Comparison of ENCODE assay signal across 16 cellular contexts in genomic region chr20:53840462-53841000, GRCh38.
DNase-seq lines count a peak whose midpoint lies in the region; ATAC-seq and TF ChIP-seq lines count a peak whose summit lies in the region.
"Had no signal": no experiment of that assay in that cellular context is flagged by ENCODE, and none has a peak within 500 bp of the region (broad histone marks: within the 10 kb centered on the region; RNA-seq: fewer than 3 reads in every experiment).

No MANE protein-coding gene starts in this region.

- TF ChIP-seq CTCF in activated B cell treated with CpG ODN at 0.5 μM for 24 hours (IDR thresholded peaks at IDR 0.05) (no peak), sigmoid colon (IDR thresholded peaks at IDR 0.05) (no peak)

- peak overlapping the region; percentile 27 for H3K27ac ChIP-seq in naive thymus-derived CD4-positive, alpha-beta T cell (ENCODE audit: low read depth, low read length)
- H3K27ac ChIP-seq in sigmoid colon = no peak overlapping the region
- H3K27ac ChIP-seq: cardiac muscle cell, foreskin keratinocyte, tibial artery had no signal

- no peaks in the 10 kb centered on the region for H3K27me3 ChIP-seq in naive thymus-derived CD4-positive, alpha-beta T cell (ENCODE audit: control insufficient read depth in 2 of 2, insufficient read depth in 2 of 2, low read length in 2 of 2)
- no peaks in the 10 kb centered on the region for H3K27me3 ChIP-seq in sigmoid colon
- H3K27me3 ChIP-seq: cardiac muscle cell, foreskin keratinocyte, tibial artery had no signal

- TF ChIP-seq EP300 in sigmoid colon (IDR thresholded peaks at IDR 0.05) = no peak

- H3K4me1 ChIP-seq in naive thymus-derived CD4-positive, alpha-beta T cell (ENCODE audit: control insufficient read depth in 2 of 2, insufficient read depth in 2 of 2, low read length in 2 of 2) = peaks cover 64 to 67% of the 10 kb centered on the region in 2 donors
- H3K4me1 ChIP-seq in sigmoid colon = no peaks in the 10 kb centered on the region
- H3K4me1 ChIP-seq: tibial artery had no signal

- no peaks in the 10 kb centered on the region for H3K9me3 Mint-ChIP-seq in activated CD4-positive, alpha-beta T cell treated with anti-CD3 and anti-CD28 coated beads for 36 hours (ENCODE audit: low read depth)
- H3K9me3 Mint-ChIP-seq in activated B cell treated with CpG ODN at 0.5 μM for 24 hours = no peaks in the 10 kb centered on the region
- peaks cover 0 to 9% (median 2%) of the 10 kb centered on the region in 11 donors for H3K9me3 Mint-ChIP-seq in naive thymus-derived CD4-positive, alpha-beta T cell

- POLR2A ChIA-PET in activated CD4-positive, alpha-beta T cell treated with anti-CD3 and anti-CD28 coated beads for 36 hours (lab: Charles Lee) = interaction anchor here (0.6 to 1.5 kb wide), 3 partner anchors 9 to 133 kb away, joined by 3 read pairs; no protein-coding TSS in a partner anchor
- POLR2A ChIA-PET in activated B cell treated with CpG ODN at 0.5 μM for 24 hours (lab: Charles Lee) = interaction anchor here (0.8 to 1.9 kb wide), 3 partner anchors 26 to 257 kb away, joined by 4 to 12 read pairs (median 7); no protein-coding TSS in a partner anchor
- POLR2A ChIA-PET in naive thymus-derived CD4-positive, alpha-beta T cell (lab: Charles Lee) = interaction anchor here (0.7 to 1.6 kb wide), 14 partner anchors 9 to 261 kb away, joined by 3 to 12 read pairs (median 4); no protein-coding TSS in a partner anchor

- ATAC-seq in activated CD4-positive, alpha-beta T cell treated with anti-CD3 and anti-CD28 coated beads for 36 hours = peak; percentile 17
- ATAC-seq in activated B cell treated with CpG ODN at 0.5 μM for 24 hours (ENCODE audit: low read depth) = no peak
- ATAC-seq in naive thymus-derived CD4-positive, alpha-beta T cell = no peak

- H3K36me3 Mint-ChIP-seq in activated CD4-positive, alpha-beta T cell treated with anti-CD3 and anti-CD28 coated beads for 36 hours (ENCODE audit: low read depth) = peaks cover 2% of the 10 kb centered on the region
- no peaks in the 10 kb centered on the region for H3K36me3 Mint-ChIP-seq in activated B cell treated with CpG ODN at 0.5 μM for 24 hours (ENCODE audit: low read depth)
- peaks cover 0 to 9% (median 0%) of the 10 kb centered on the region in 5 donors for H3K36me3 Mint-ChIP-seq in naive thymus-derived CD4-positive, alpha-beta T cell

- H3K4me1 Mint-ChIP-seq in activated CD4-positive, alpha-beta T cell treated with anti-CD3 and anti-CD28 coated beads for 36 hours = peaks cover 70% of the 10 kb centered on the region
- peaks cover 67% of the 10 kb centered on the region for H3K4me1 Mint-ChIP-seq in activated B cell treated with CpG ODN at 0.5 μM for 24 hours
- H3K4me1 Mint-ChIP-seq in naive thymus-derived CD4-positive, alpha-beta T cell = peaks cover 40 to 83% (median 69%) of the 10 kb centered on the region in 7 donors

- intact Hi-C loops in activated CD4-positive, alpha-beta T cell treated with anti-CD3 and anti-CD28 coated beads for 36 hours (cut with DNase I, micrococcal nuclease) = loop anchor here (5.0 to 10.0 kb wide), 5 partner anchors 77 to 444 kb away; no protein-coding TSS in a partner anchor
- intact Hi-C loops in activated B cell treated with CpG ODN at 0.5 μM for 24 hours (cut with micrococcal nuclease) (loop anchor here (2.0 kb wide), 1 partner anchor 74 kb away; no protein-coding TSS in a partner anchor), sigmoid colon (cut with DNase I) (no loop called here)
- intact Hi-C loops in naive thymus-derived CD4-positive, alpha-beta T cell (cut with micrococcal nuclease) = loop anchor here in 1 of 2 donors (5.0 kb wide), 1 partner anchor 133 kb away; no protein-coding TSS in a partner anchor

- CTCF ChIA-PET in activated CD4-positive, alpha-beta T cell treated with anti-CD3 and anti-CD28 coated beads for 36 hours (lab: Charles Lee) = interaction anchor here (0.6 to 1.5 kb wide), 7 partner anchors 17 to 261 kb away, joined by 3 to 4 read pairs (median 3); no protein-coding TSS in a partner anchor
- CTCF ChIA-PET in activated B cell treated with CpG ODN at 0.5 μM for 24 hours (lab: Charles Lee) = interaction anchor here (2.4 kb wide), 1 partner anchor 75 kb away, joined by 10 read pairs; no protein-coding TSS in a partner anchor
- CTCF ChIA-PET in naive thymus-derived CD4-positive, alpha-beta T cell (lab: Charles Lee) = interaction anchor here (0.6 to 1.2 kb wide), 7 partner anchors 23 to 126 kb away, joined by 3 read pairs; no protein-coding TSS in a partner anchor

- peak overlapping the region; percentile 47 for H3K27ac Mint-ChIP-seq in activated CD4-positive, alpha-beta T cell treated with anti-CD3 and anti-CD28 coated beads for 36 hours
- H3K27ac Mint-ChIP-seq in activated B cell treated with CpG ODN at 0.5 μM for 24 hours = peak overlapping the region; percentile 89
- H3K27ac Mint-ChIP-seq in naive thymus-derived CD4-positive, alpha-beta T cell = peak overlapping the region; percentile 93 to 100 (median 97)
- H3K27ac Mint-ChIP-seq: nephron progenitor cell had no signal

- no peaks in the 10 kb centered on the region for H3K36me3 ChIP-seq in naive thymus-derived CD4-positive, alpha-beta T cell (ENCODE audit: control insufficient read depth in 2 of 3, insufficient read depth in 3 of 3, low read length in 3 of 3)
- H3K36me3 ChIP-seq in sigmoid colon = no peaks in the 10 kb centered on the region
- H3K36me3 ChIP-seq: cardiac muscle cell, tibial artery had no signal

- no peak overlapping the region for H3K4me3 ChIP-seq in naive thymus-derived CD4-positive, alpha-beta T cell (ENCODE audit: low read length)
- no peak overlapping the region for H3K4me3 ChIP-seq in sigmoid colon
- H3K4me3 ChIP-seq: cardiac muscle cell, tibial artery had no signal

- H3K9me3 ChIP-seq in naive thymus-derived CD4-positive, alpha-beta T cell (ENCODE audit: control insufficient read depth in 2 of 3, low read length in 3 of 3) = no peaks in the 10 kb centered on the region
- no peaks in the 10 kb centered on the region for H3K9me3 ChIP-seq in sigmoid colon
- H3K9me3 ChIP-seq: tibial artery had no signal

- no peaks in the 10 kb centered on the region for H3K27me3 Mint-ChIP-seq in activated CD4-positive, alpha-beta T cell treated with anti-CD3 and anti-CD28 coated beads for 36 hours
- H3K27me3 Mint-ChIP-seq in activated B cell treated with CpG ODN at 0.5 μM for 24 hours = no peaks in the 10 kb centered on the region
- no peaks in the 10 kb centered on the region for H3K27me3 Mint-ChIP-seq in naive thymus-derived CD4-positive, alpha-beta T cell

- H3K4me3 Mint-ChIP-seq in activated CD4-positive, alpha-beta T cell treated with anti-CD3 and anti-CD28 coated beads for 36 hours = no peak overlapping the region
- no peak overlapping the region for H3K4me3 Mint-ChIP-seq in activated B cell treated with CpG ODN at 0.5 μM for 24 hours
- H3K4me3 Mint-ChIP-seq in naive thymus-derived CD4-positive, alpha-beta T cell = peak overlapping the region in 3 of 10 donors; percentile 16 to 77 (median 35)
- H3K4me3 Mint-ChIP-seq: nephron progenitor cell had no signal

- no peak for TF ChIP-seq POLR2A in sigmoid colon (IDR thresholded peaks at IDR 0.05)

- no peak for DNase-seq in activated CD4-positive, alpha-beta T cell treated with anti-CD3 and anti-CD28 coated beads for 36 hours
- DNase-seq in activated CD4-positive, alpha-beta T cell treated with anti-CD3 and anti-CD28 coated beads for 48 hours = no peak
- DNase-seq in HS-5 (ENCODE audit: low read depth) = peak; percentile 95
- no peak for DNase-seq in activated B cell treated with CpG ODN at 0.5 μM for 24 hours
- DNase-seq in naive thymus-derived CD4-positive, alpha-beta T cell = no peak
- DNase-seq in sigmoid colon = no peak
- DNase-seq in mucosa of gallbladder (ENCODE audit: low spot score) = no peak
- DNase-seq in activated gamma-delta T cell treated with Interleukin-2 at 50 U/mL for 16 hours = no peak
- DNase-seq: foreskin keratinocyte, NCI-H2107, NCI-H774, nephron progenitor cell, retina, T-helper 9 cell, tibial artery had no signal

Comparison
In these comparisons a context has a peak if more than half of its experiments do, and no peak if none do; other contexts are left out.
1. H3K27ac Mint-ChIP-seq: peak in every context shown above with its lines; median percentile 97 in naive thymus-derived CD4-positive, alpha-beta T cell; 89 in activated B cell treated with CpG ODN at 0.5 μM for 24 hours; 47 in activated CD4-positive, alpha-beta T cell treated with anti-CD3 and anti-CD28 coated beads for 36 hours.